ENCODE assay signal across 11 cellular contexts in genomic region chr5:119357309-119357708, GRCh38. TPM values are rescaled to one million over a fixed set of nuclear protein-coding genes. Genes with fewer than 3 reads are reported as not detected.
DNase-seq lines count a peak whose midpoint lies in the region; ATAC-seq and TF ChIP-seq lines count a peak whose summit lies in the region.
"Had no signal": no experiment of that assay in that cellular context is flagged by ENCODE, and none has a peak within 500 bp of the region (broad histone marks: within the 10 kb centered on the region; RNA-seq: fewer than 3 reads in every experiment).

No MANE protein-coding gene starts in this region.

- intact Hi-C loops in colonic mucosa (cut with DNase I): no loop called here

- no peaks in the 10 kb centered on the region for H3K27me3 ChIP-seq in CD4-positive, CD25-positive, alpha-beta regulatory T cell (ENCODE audit: control insufficient read depth, insufficient read depth, low read length)
- no peaks in the 10 kb centered on the region for H3K27me3 ChIP-seq in colonic mucosa

- H3K9me3 ChIP-seq in CD4-positive, CD25-positive, alpha-beta regulatory T cell (ENCODE audit: control insufficient read depth in 2 of 2, low read length in 2 of 2): no peaks in the 10 kb centered on the region
- H3K9me3 ChIP-seq in KOPT-K1 (ENCODE audit: insufficient read depth, low read length, poor library complexity, severe bottlenecking) (no peaks in the 10 kb centered on the region), colonic mucosa (no peaks in the 10 kb centered on the region)

- H3K9me3 Mint-ChIP-seq in CD4-positive, CD25-positive, alpha-beta regulatory T cell: no peaks in the 10 kb centered on the region
- no peaks in the 10 kb centered on the region for H3K9me3 Mint-ChIP-seq in nephron progenitor cell

- no peak for DNase-seq in CD4-positive, CD25-positive, alpha-beta regulatory T cell
- DNase-seq in colonic mucosa: no peak
- DNase-seq in nephron progenitor cell: no peak
- DNase-seq in stimulated activated CD4-positive, alpha-beta T cell treated with anti-CD3 and anti-CD28 coated beads, Interleukin-4, amount 100 ng/mL, for 4 hours: no peak
- DNase-seq in amygdala (lab: John Stamatoyannopoulos, UW): no peak
- DNase-seq: SHP77 treated with DMSO at 0.1 percent for 48 hours had no signal

- no peak for TF ChIP-seq CTCF in colonic mucosa (IDR thresholded peaks at IDR 0.05)
- no peak for TF ChIP-seq CTCF in nephron progenitor cell (IDR thresholded peaks at IDR 0.05)

- peaks cover 21% of the 10 kb centered on the region for H3K36me3 Mint-ChIP-seq in CD4-positive, CD25-positive, alpha-beta regulatory T cell
- H3K36me3 Mint-ChIP-seq in nephron progenitor cell (ENCODE audit: low read depth): no peaks in the 10 kb centered on the region

- H3K4me3 ChIP-seq in CD4-positive, CD25-positive, alpha-beta regulatory T cell (ENCODE audit: low read depth, low read length): peak overlapping the region; percentile 87
- H3K4me3 ChIP-seq in colonic mucosa: peak overlapping the region; percentile 56
- H3K4me3 ChIP-seq: K562 had no signal

- no peaks in the 10 kb centered on the region for H3K27me3 Mint-ChIP-seq in CD4-positive, CD25-positive, alpha-beta regulatory T cell
- H3K27me3 Mint-ChIP-seq in nephron progenitor cell (ENCODE audit: low read depth, poor library complexity): peaks cover 22% of the 10 kb centered on the region

- no peak for ATAC-seq in CD4-positive, CD25-positive, alpha-beta regulatory T cell (ENCODE audit: low read depth in 2 of 2)
- ATAC-seq in GM18861 (IDR thresholded peaks at IDR 0.05; ENCODE audit: unreplicated experiment): no peak
- ATAC-seq in GM18520 (IDR thresholded peaks at IDR 0.05; ENCODE audit: unreplicated experiment): no peak
- ATAC-seq: HCT116, K562 had no signal

- peak overlapping the region; percentile 71 to 94 (median 90) for H3K4me3 Mint-ChIP-seq in CD4-positive, CD25-positive, alpha-beta regulatory T cell
- peak overlapping the region; percentile 94 for H3K4me3 Mint-ChIP-seq in nephron progenitor cell

- H3K27ac Mint-ChIP-seq in CD4-positive, CD25-positive, alpha-beta regulatory T cell: peak overlapping the region; percentile 93 to 97 (median 95)
- no peak overlapping the region for H3K27ac Mint-ChIP-seq in nephron progenitor cell

- H3K4me1 Mint-ChIP-seq in CD4-positive, CD25-positive, alpha-beta regulatory T cell: peaks cover 58 to 96% (median 88%) of the 10 kb centered on the region in 4 donors
- peaks cover 44% of the 10 kb centered on the region for H3K4me1 Mint-ChIP-seq in nephron progenitor cell

- peak overlapping the region in 1 of 2 donors; percentile 36 for H3K9ac ChIP-seq in colonic mucosa (ENCODE audit: low read depth in 2 of 2, low read length in 2 of 2)

- peaks cover 95% of the 10 kb centered on the region for H3K4me1 ChIP-seq in CD4-positive, CD25-positive, alpha-beta regulatory T cell (ENCODE audit: control insufficient read depth, insufficient read depth, low read length, poor library complexity, severe bottlenecking)
- H3K4me1 ChIP-seq in colonic mucosa: no peaks in the 10 kb centered on the region

- H3K36me3 ChIP-seq in CD4-positive, CD25-positive, alpha-beta regulatory T cell (ENCODE audit: control insufficient read depth, insufficient read depth, low read length): peaks cover 5% of the 10 kb centered on the region
- H3K36me3 ChIP-seq in KOPT-K1 (ENCODE audit: insufficient read depth, low read length) (peaks cover 33% of the 10 kb centered on the region), colonic mucosa (no peaks in the 10 kb centered on the region)

- H3K27ac ChIP-seq in CD4-positive, CD25-positive, alpha-beta regulatory T cell (ENCODE audit: insufficient read depth, low read length, poor library complexity, severe bottlenecking): peak overlapping the region; percentile 75
- H3K27ac ChIP-seq in KOPT-K1 (ENCODE audit: low read depth, low read length, poor library complexity, severe bottlenecking): peak overlapping the region; percentile 10
- peak overlapping the region; percentile 24 for H3K27ac ChIP-seq in colonic mucosa

RNA-seq across cellular contexts. Expression of gene TNFAIP8, which starts 1.5 kb away (rescaled TPM):
- 120 TPM for total RNA-seq in CD4-positive, CD25-positive, alpha-beta regulatory T cell
- polyA plus RNA-seq in CD4-positive, CD25-positive, alpha-beta regulatory T cell: 100 to 1,000 TPM; 183 to 244 (median 202) TPM
- total RNA-seq in colonic mucosa: 10 to 100 TPM; 11.0 to 12.7 TPM

Comparison
In these comparisons a context has a peak if more than half of its experiments do, and no peak if none do; other contexts are left out.
1. H3K27ac ChIP-seq: peak in every context shown above with its lines; median percentile 75 in CD4-positive, CD25-positive, alpha-beta regulatory T cell; 24 in colonic mucosa; 10 in KOPT-K1.